ENCODE assay signal across 1 cellular context in the genomic region with DNA sequence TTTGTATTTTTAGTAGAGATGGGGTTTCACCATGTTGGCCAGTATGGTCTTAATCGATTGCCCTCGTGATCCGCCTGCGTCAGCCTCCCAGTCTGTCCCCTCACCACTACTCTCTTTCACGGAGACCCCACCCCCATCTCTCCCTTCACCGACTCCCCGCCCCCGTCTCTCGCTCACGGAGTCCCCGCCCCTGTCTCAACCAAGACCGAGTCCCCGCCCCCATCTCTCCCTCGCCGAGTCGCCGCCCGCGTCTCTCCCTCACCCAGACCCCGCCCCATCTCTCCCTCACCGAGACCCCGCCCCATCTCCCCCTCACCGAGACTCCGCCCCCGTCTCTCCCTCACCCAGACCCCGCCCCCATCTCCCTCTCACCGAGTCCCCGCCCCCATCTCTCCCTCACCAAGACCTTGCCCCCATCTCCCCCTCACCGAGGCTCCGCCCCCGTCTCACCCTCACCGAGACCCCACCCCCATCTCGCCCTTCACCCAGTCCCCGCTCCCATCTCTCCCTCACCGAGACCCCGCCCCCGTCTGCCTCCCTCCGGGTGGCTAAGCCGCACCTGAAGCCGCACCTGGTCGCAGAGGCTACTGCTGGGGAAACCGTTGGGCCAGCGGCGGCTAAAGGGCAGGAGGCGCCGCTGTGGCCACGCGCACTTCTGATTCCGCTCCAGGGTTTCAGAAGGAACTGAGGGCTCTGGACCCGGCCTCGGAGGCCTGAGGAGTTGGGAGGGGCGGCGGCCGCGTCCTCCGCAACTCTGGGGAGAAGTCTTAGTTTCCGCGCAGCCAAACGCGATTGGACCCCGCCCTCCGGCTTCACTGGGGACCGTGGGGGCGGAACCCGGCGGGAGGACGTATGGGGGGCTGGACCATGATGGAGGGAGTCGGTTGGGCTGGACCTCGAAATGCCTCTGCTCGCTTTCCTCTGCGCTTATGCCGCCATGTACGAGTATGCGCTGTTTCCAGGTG.
TF ChIP-seq lines count a peak whose summit lies in the region.

No MANE protein-coding gene starts in this region.

TF ChIP-seq in HepG2, 621 proteins besides CTCF, POLR2A, EP300 and RAD21 (continues in another document):
- TF ChIP-seq, protein P1, sequence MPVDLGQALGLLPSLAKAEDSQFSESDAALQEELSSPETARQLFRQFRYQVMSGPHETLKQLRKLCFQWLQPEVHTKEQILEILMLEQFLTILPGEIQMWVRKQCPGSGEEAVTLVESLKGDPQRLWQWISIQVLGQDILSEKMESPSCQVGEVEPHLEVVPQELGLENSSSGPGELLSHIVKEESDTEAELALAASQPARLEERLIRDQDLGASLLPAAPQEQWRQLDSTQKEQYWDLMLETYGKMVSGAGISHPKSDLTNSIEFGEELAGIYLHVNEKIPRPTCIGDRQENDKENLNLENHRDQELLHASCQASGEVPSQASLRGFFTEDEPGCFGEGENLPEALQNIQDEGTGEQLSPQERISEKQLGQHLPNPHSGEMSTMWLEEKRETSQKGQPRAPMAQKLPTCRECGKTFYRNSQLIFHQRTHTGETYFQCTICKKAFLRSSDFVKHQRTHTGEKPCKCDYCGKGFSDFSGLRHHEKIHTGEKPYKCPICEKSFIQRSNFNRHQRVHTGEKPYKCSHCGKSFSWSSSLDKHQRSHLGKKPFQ (CRISPR knock-in tag; IDR thresholded peaks at IDR 0.05; ENCODE audit: insufficient replicate concordance), result no peak
- TF ChIP-seq, protein P2, sequence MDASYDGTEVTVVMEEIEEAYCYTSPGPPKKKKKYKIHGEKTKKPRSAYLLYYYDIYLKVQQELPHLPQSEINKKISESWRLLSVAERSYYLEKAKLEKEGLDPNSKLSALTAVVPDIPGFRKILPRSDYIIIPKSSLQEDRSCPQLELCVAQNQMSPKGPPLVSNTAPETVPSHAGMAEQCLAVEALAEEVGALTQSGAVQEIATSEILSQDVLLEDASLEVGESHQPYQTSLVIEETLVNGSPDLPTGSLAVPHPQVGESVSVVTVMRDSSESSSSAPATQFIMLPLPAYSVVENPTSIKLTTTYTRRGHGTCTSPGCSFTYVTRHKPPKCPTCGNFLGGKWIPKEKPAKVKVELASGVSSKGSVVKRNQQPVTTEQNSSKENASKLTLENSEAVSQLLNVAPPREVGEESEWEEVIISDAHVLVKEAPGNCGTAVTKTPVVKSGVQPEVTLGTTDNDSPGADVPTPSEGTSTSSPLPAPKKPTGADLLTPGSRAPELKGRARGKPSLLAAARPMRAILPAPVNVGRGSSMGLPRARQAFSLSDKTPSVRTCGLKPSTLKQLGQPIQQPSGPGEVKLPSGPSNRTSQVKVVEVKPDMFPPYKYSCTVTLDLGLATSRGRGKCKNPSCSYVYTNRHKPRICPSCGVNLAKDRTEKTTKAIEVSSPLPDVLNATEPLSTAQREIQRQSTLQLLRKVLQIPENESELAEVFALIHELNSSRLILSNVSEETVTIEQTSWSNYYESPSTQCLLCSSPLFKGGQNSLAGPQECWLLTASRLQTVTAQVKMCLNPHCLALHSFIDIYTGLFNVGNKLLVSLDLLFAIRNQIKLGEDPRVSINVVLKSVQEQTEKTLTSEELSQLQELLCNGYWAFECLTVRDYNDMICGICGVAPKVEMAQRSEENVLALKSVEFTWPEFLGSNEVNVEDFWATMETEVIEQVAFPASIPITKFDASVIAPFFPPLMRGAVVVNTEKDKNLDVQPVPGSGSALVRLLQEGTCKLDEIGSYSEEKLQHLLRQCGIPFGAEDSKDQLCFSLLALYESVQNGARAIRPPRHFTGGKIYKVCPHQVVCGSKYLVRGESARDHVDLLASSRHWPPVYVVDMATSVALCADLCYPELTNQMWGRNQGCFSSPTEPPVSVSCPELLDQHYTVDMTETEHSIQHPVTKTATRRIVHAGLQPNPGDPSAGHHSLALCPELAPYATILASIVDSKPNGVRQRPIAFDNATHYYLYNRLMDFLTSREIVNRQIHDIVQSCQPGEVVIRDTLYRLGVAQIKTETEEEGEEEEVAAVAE (CRISPR knock-in tag; IDR thresholded peaks at IDR 0.05; ENCODE audit: borderline replicate concordance), result no peak
- TF ChIP-seq HOXA3 (CRISPR knock-in tag; IDR thresholded peaks at IDR 0.05) (peak; percentile 39; the same call in 1 of the 2 replicates), CENPX (CRISPR knock-in tag; IDR thresholded peaks at IDR 0.05) (no peak), ERF (CRISPR knock-in tag; IDR thresholded peaks at IDR 0.05) (0 out of 2 replicates have a peak, but pooled peaks have one; percentile 3), ZSCAN25 (CRISPR knock-in tag; IDR thresholded peaks at IDR 0.05) (no peak), DMAP1 (CRISPR knock-in tag; IDR thresholded peaks at IDR 0.05) (peak; percentile 64; the same call in 1 of the 2 replicates), THAP11 (CRISPR knock-in tag; IDR thresholded peaks at IDR 0.05) (peak; percentile 54; the same call in 1 of the 2 replicates), KDM4B (CRISPR knock-in tag; IDR thresholded peaks at IDR 0.05) (0 out of 2 replicates have a peak, but pooled peaks have one; percentile 23), TP53 (CRISPR knock-in tag; conservative IDR thresholded peaks at IDR 0.05) (no peak), ZNF646 (CRISPR knock-in tag; IDR thresholded peaks at IDR 0.05) (no peak), ZNF496 (CRISPR knock-in tag; IDR thresholded peaks at IDR 0.05; ENCODE audit: insufficient replicate concordance) (no peak), ZNF776 (CRISPR knock-in tag; IDR thresholded peaks at IDR 0.05) (peak; percentile 56; the same call in 1 of the 2 replicates), HDAC1 (CRISPR knock-in tag; IDR thresholded peaks at IDR 0.05) (peak; percentile 59), KDM5A (IDR thresholded peaks at IDR 0.05; ENCODE audit: borderline replicate concordance, low read length) (peak; percentile 68; the same call in 1 of the 2 replicates), E2F2 (CRISPR knock-in tag; IDR thresholded peaks at IDR 0.05; ENCODE audit: borderline replicate concordance) (no peak), ZNF546 (CRISPR knock-in tag; conservative IDR thresholded peaks at IDR 0.05) (no peak), ETV5 (CRISPR knock-in tag; IDR thresholded peaks at IDR 0.05; ENCODE audit: borderline replicate concordance) (no peak), ATF5 (CRISPR knock-in tag; IDR thresholded peaks at IDR 0.05; ENCODE audit: low read depth) (no peak), MIER3 (CRISPR knock-in tag; IDR thresholded peaks at IDR 0.05; ENCODE audit: borderline replicate concordance) (no peak), ZNF205 (CRISPR knock-in tag; IDR thresholded peaks at IDR 0.05) (no peak), ZNF530 (CRISPR knock-in tag; IDR thresholded peaks at IDR 0.05; ENCODE audit: low read depth) (no peak), ZNF816 (CRISPR knock-in tag; IDR thresholded peaks at IDR 0.05; ENCODE audit: borderline replicate concordance) (no peak), ZNF333 (CRISPR knock-in tag; IDR thresholded peaks at IDR 0.05; ENCODE audit: borderline replicate concordance) (peak; percentile 63; the same call in 1 of the 2 replicates), ZNF770 (CRISPR knock-in tag; IDR thresholded peaks at IDR 0.05) (no peak)
- TF ChIP-seq, protein P3, sequence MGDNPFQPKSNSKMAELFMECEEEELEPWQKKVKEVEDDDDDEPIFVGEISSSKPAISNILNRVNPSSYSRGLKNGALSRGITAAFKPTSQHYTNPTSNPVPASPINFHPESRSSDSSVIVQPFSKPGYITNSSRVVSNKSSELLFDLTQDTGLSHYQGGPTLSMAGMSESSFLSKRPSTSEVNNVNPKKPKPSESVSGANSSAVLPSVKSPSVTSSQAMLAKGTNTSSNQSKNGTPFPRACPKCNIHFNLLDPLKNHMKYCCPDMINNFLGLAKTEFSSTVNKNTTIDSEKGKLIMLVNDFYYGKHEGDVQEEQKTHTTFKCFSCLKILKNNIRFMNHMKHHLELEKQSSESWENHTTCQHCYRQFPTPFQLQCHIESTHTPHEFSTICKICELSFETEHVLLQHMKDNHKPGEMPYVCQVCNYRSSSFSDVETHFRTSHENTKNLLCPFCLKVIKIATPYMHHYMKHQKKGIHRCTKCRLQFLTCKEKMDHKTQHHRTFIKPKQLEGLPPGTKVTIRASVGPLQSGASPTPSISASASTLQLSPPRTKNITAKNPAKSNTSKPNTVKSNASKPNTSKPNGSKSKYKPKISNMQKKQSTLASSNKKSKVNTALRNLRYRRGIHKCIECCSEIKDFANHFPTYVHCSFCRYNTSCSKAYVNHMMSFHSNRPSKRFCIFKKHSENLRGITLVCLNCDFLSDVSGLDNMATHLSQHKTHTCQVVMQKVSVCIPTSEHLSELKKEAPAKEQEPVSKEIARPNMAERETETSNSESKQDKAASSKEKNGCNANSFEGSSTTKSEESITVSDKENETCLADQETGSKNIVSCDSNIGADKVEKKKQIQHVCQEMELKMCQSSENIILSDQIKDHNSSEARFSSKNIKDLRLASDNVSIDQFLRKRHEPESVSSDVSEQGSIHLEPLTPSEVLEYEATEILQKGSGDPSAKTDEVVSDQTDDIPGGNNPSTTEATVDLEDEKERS (CRISPR knock-in tag; IDR thresholded peaks at IDR 0.05), result no peak
- TF ChIP-seq, protein P4, sequence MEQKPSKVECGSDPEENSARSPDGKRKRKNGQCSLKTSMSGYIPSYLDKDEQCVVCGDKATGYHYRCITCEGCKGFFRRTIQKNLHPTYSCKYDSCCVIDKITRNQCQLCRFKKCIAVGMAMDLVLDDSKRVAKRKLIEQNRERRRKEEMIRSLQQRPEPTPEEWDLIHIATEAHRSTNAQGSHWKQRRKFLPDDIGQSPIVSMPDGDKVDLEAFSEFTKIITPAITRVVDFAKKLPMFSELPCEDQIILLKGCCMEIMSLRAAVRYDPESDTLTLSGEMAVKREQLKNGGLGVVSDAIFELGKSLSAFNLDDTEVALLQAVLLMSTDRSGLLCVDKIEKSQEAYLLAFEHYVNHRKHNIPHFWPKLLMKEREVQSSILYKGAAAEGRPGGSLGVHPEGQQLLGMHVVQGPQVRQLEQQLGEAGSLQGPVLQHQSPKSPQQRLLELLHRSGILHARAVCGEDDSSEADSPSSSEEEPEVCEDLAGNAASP (CRISPR knock-in tag; IDR thresholded peaks at IDR 0.05; ENCODE audit: borderline replicate concordance), result no peak; the same call in 1 of the 2 replicates
- TF ChIP-seq, protein P5, sequence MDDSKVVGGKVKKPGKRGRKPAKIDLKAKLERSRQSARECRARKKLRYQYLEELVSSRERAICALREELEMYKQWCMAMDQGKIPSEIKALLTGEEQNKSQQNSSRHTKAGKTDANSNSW (CRISPR knock-in tag; IDR thresholded peaks at IDR 0.05; ENCODE audit: borderline replicate concordance), result no peak
